25 cellular contexts compared by ENCODE assay signal in genomic region chr17:44134752-44135568, GRCh38. TPM values are rescaled to one million over a fixed set of nuclear protein-coding genes. Genes with fewer than 3 reads are reported as not detected.
A peak's percentile ranks its signal among the peaks of the same experiment; 100 is the strongest.
DNase-seq lines count a peak whose midpoint lies in the region; TF ChIP-seq lines count a peak whose summit lies in the region.
"Had no signal": no experiment of that assay in that cellular context is flagged by ENCODE, and none has a peak within 500 bp of the region (broad histone marks: within the 10 kb centered on the region; RNA-seq: fewer than 3 reads in every experiment).

No MANE protein-coding gene starts in this region.

- no peak overlapping the region for H2AFZ ChIP-seq in osteoblast (ENCODE audit: low read length)
- H2AFZ ChIP-seq: PC-9 had no signal

- DNase-seq in NB4 (ENCODE audit: low read depth), result peak; percentile 45
- DNase-seq in amniotic epithelial cell (ENCODE audit: low read depth), result peak; percentile 36
- DNase-seq in osteoblast (ENCODE audit: insufficient read length, low spot score, missing footprints), result peak; percentile 21
- DNase-seq in NCI-H1048 (lab: John Stamatoyannopoulos, UW), result no peak
- no peak for DNase-seq in HuH-7.5 (ENCODE audit: low spot score)
- DNase-seq: Caco-2; CD8-positive, alpha-beta T cell; H9; HFFc6; MM.1S; NCI-H1092; NCI-H1417 treated with DMSO at 0.1 percent for 48 hours; NCI-H1694 treated with DMSO at 0.1 percent for 48 hours; NCI-H2081; NCI-H2227 treated with DMSO at 0.1 percent for 48 hours; NCI-H526 treated with DMSO at 0.1 percent for 48 hours; PC-9; Right ventricle myocardium superior; T-helper 1 cell had no signal

- H3K4me1 ChIP-seq in osteoblast (ENCODE audit: insufficient read depth, low read length), result peaks cover 14% of the 10 kb centered on the region

- no peak overlapping the region for H3K4me2 ChIP-seq in osteoblast (ENCODE audit: insufficient read depth, low read length)
- H3K4me2 ChIP-seq: KMS-11, PC-9 had no signal

- H3K4me3 ChIP-seq in NB4 (ENCODE audit: low read depth, low read length), result no peak overlapping the region
- no peak overlapping the region for H3K4me3 ChIP-seq in osteoblast (ENCODE audit: insufficient read depth, low read length)
- H3K4me3 ChIP-seq: PC-9, SJSA1 had no signal

- TF ChIP-seq POLR2A in NB4 (IDR thresholded peaks at IDR 0.05; ENCODE audit: extremely low read depth, insufficient read length), result no peak

- no peaks in the 10 kb centered on the region for H3K27me3 ChIP-seq in osteoblast (ENCODE audit: insufficient read depth, low read length)
- H3K27me3 ChIP-seq: SJSA1 had no signal

- no peaks in the 10 kb centered on the region for H3K36me3 ChIP-seq in osteoblast (ENCODE audit: insufficient read depth, low read length)
- H3K36me3 ChIP-seq: SJSA1 had no signal

- TF ChIP-seq CTCF in NB4 (IDR thresholded peaks at IDR 0.05; ENCODE audit: low read depth, low read length), result no peak
- no peak for TF ChIP-seq CTCF in osteoblast (IDR thresholded peaks at IDR 0.05; ENCODE audit: extremely low read depth, low read depth, low read length)

- no peak overlapping the region for H3K27ac ChIP-seq in osteoblast (ENCODE audit: low read depth, low read length)
- H3K27ac ChIP-seq: C4-2B, KMS-11, PC-9, SJSA1 had no signal

- H3K9me3 ChIP-seq in osteoblast (ENCODE audit: low read depth, low read length), result no peaks in the 10 kb centered on the region
- H3K9me3 ChIP-seq: Caco-2, SJSA1 had no signal

- no peaks in the 10 kb centered on the region for H3K79me2 ChIP-seq in osteoblast (ENCODE audit: insufficient read depth, low read length)

- no peaks in the 10 kb centered on the region for H4K20me1 ChIP-seq in osteoblast (ENCODE audit: insufficient read depth, low read length)

RNA-seq across cellular contexts. Expression of gene HROB, which starts 6.8 kb away (rescaled TPM):
- total RNA-seq in osteoblast, result 1.8 TPM in 2 replicates

RNA-seq across cellular contexts. Expression of gene HDAC5, which starts 11.5 kb away (rescaled TPM):
- total RNA-seq in osteoblast, result 69.2 and 85.4 TPM in 2 replicates

RNA-seq across cellular contexts. Expression of gene ASB16, which starts 35.5 kb away (rescaled TPM):
- not detected in 2 replicates for total RNA-seq in osteoblast
- total RNA-seq: B cell; Caco-2; CD8-positive, alpha-beta T cell; NCI-H460; PC-9; RPMI7951; SJSA1 had no signal

RNA-seq across cellular contexts. Expression of gene TMUB2, which starts 51.8 kb away (rescaled TPM):
- total RNA-seq in osteoblast, result 27.1 and 27.9 TPM in 2 replicates

Comparison
In these comparisons a context has a peak if more than half of its experiments do, and no peak if none do; other contexts are left out.
1. DNase-seq: peak in NB4 (single experiment), amniotic epithelial cell (single experiment) and osteoblast (single experiment); none in NCI-H1048 (single experiment) and HuH-7.5 (single experiment).